In the genomic region with DNA sequence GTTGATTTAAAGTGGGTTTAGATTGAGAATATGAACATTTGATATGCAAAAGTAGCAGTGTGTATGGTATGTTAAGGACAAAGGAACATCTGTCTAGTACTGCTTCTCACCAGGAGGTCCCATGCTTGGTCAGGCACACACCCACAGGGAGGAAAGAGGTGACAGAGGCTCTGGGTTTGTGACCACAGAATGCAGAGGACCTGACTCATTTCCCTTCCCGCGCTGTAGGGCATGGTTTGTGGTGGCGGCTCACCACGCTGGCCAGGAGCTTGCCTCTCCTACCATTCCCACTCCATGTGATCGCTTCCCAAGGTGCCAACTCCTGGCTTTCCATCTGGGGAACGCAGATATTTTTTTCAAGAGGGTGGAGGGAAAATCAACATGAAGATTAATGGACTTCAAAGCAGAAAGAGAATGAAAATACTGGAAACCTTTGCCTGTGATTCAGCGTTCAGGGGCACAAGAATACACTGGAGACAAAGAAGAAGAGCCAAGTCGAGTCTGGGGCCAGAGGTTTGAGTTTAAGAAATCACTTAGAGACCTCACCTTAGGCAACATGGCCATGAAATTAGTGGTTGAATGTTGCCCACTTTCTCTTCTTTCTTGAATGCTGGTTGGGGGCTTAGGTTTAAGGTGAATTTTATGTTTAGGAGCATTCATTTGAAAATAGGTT, we compare ENCODE assay signal across 8 cellular contexts.
A peak's percentile ranks its signal among the peaks of the same experiment; 100 is the strongest.
DNase-seq lines count a peak whose midpoint lies in the region; ATAC-seq and TF ChIP-seq lines count a peak whose summit lies in the region.

No MANE protein-coding gene starts in this region.

- H3K4me1 Mint-ChIP-seq in endothelial cell (ENCODE audit: unreplicated experiment), result peaks cover 2% of the 10 kb centered on the region

- H3K27me3 Mint-ChIP-seq in endothelial cell (ENCODE audit: unreplicated experiment), result peaks cover 3% of the 10 kb centered on the region

- TF ChIP-seq CTCF in endothelial cell (IDR thresholded peaks at IDR 0.05; ENCODE audit: unreplicated experiment), result no peak

- no peaks in the 10 kb centered on the region for H3K36me3 Mint-ChIP-seq in endothelial cell (ENCODE audit: low read depth, unreplicated experiment)

- no peaks in the 10 kb centered on the region for H3K9me3 Mint-ChIP-seq in endothelial cell (ENCODE audit: unreplicated experiment)

- H3K4me3 Mint-ChIP-seq in endothelial cell (ENCODE audit: unreplicated experiment), result no peak overlapping the region

- DNase-seq in activated T-cell treated with anti-CD3 and anti-CD28 coated beads for 48 hours (ENCODE audit: low read depth), result peak; percentile 31
- no peak for DNase-seq in activated T-cell treated with anti-CD3 and anti-CD28 coated beads for 4 hours
- DNase-seq in RKO (ENCODE audit: low spot score), result peak; percentile 99
- DNase-seq in glomerular visceral epithelial cell (ENCODE audit: extremely low spot score), result peak; percentile 99
- DNase-seq in endothelial cell (ENCODE audit: low spot score), result no peak
- no peak for DNase-seq in activated CD4-positive, CD25-positive, alpha-beta regulatory T cell treated with anti-CD3 and anti-CD28 coated beads, Interleukin-2, amount 50 U/mL, for 72 hours
- DNase-seq in cortex of kidney (lab: John Stamatoyannopoulos, UW), result no peak

- peak; percentile 97 for ATAC-seq in HG02870 (IDR thresholded peaks at IDR 0.05; ENCODE audit: unreplicated experiment)

- no peak overlapping the region for H3K27ac Mint-ChIP-seq in endothelial cell (ENCODE audit: unreplicated experiment)

Comparison
In these comparisons a context has a peak if more than half of its experiments do, and no peak if none do; other contexts are left out.
1. DNase-seq: peak in activated T-cell treated with anti-CD3 and anti-CD28 coated beads for 48 hours (single experiment), RKO (single experiment) and glomerular visceral epithelial cell (single experiment); none in activated T-cell treated with anti-CD3 and anti-CD28 coated beads for 4 hours (single experiment), endothelial cell (single experiment), activated CD4-positive, CD25-positive, alpha-beta regulatory T cell treated with anti-CD3 and anti-CD28 coated beads, Interleukin-2, amount 50 U/mL, for 72 hours (single experiment) and cortex of kidney (single experiment).